In genomic region chr2:105081006-105081701, GRCh38 we compare ENCODE assay signal across 15 cellular contexts. TPM values are rescaled to one million over a fixed set of nuclear protein-coding genes. Genes with fewer than 3 reads are reported as not detected.
A peak's percentile ranks its signal among the peaks of the same experiment; 100 is the strongest.
DNase-seq lines count a peak whose midpoint lies in the region; ATAC-seq and TF ChIP-seq lines count a peak whose summit lies in the region.
"Had no signal": no experiment of that assay in that cellular context is flagged by ENCODE, and none has a peak within 500 bp of the region (broad histone marks: within the 10 kb centered on the region; RNA-seq: fewer than 3 reads in every experiment).

No MANE protein-coding gene starts in this region.

- H3K4me1 Mint-ChIP-seq in progenitor cell of endocrine pancreas (ENCODE audit: low read depth), result peaks cover 12% of the 10 kb centered on the region
- H3K4me1 Mint-ChIP-seq: activated naive CD4-positive, alpha-beta T cell treated with anti-CD3 and anti-CD28 coated beads, Interleukin-2, amount 10 ng/mL, durations not matched to agents 7 days and 5 days had no signal

- TF ChIP-seq CTCF in astrocyte of the cerebellum (IDR thresholded peaks at IDR 0.05; ENCODE audit: low read depth, low read length, missing control alignments) (no peak), progenitor cell of endocrine pancreas (IDR thresholded peaks at IDR 0.05; ENCODE audit: unreplicated experiment) (peak; percentile 26)

- in situ Hi-C loops in astrocyte of the cerebellum (cut with HindIII; ENCODE audit: low sequenced_read_pairs), result no loop called here

- POLR2A ChIA-PET in HEK293T (lab: Yijun Ruan, JAX), result no interaction called here

- no peak for ATAC-seq in GM21723 (IDR thresholded peaks at IDR 0.05; ENCODE audit: unreplicated experiment)
- ATAC-seq: right lobe of liver had no signal

- no peaks in the 10 kb centered on the region for H3K27me3 Mint-ChIP-seq in progenitor cell of endocrine pancreas
- H3K27me3 Mint-ChIP-seq: activated naive CD4-positive, alpha-beta T cell treated with anti-CD3 and anti-CD28 coated beads, Interleukin-2, amount 10 ng/mL, durations not matched to agents 7 days and 5 days; stimulated activated naive CD8-positive, alpha-beta T cell treated with anti-CD3 and anti-CD28 coated beads, Interleukin-15, Interleukin-2, amounts not matched to agents 100 ng/mL and 50 ng/mL, for 24 hours had no signal

- no peaks in the 10 kb centered on the region for H3K36me3 Mint-ChIP-seq in progenitor cell of endocrine pancreas (ENCODE audit: insufficient read depth)

- peak; percentile 54 for DNase-seq in HEK293T (ENCODE audit: extremely low spot score)
- DNase-seq in astrocyte of the cerebellum (ENCODE audit: low read depth), result peak; percentile 32
- peak; percentile 16 for DNase-seq in hepatic stellate cell (ENCODE audit: low spot score)
- DNase-seq in progenitor cell of endocrine pancreas (ENCODE audit: low spot score, unreplicated experiment), result no peak
- no peak for DNase-seq in activated effector memory CD4-positive, alpha-beta T cell treated with anti-CD3 and anti-CD28 coated beads, Interleukin-2, amount 50 U/mL, for 16 hours
- DNase-seq in Kasumi-1 (lab: John Stamatoyannopoulos, UW), result no peak
- DNase-seq in mesenteric fat pad (ENCODE audit: low spot score), result no peak
- DNase-seq: activated naive CD4-positive, alpha-beta T cell treated with anti-CD3 and anti-CD28 coated beads, Interleukin-2, amount 10 ng/mL, durations not matched to agents 7 days and 5 days; cortex of kidney; NCI-H2029; right lobe of liver had no signal

- no peaks in the 10 kb centered on the region for H3K9me3 Mint-ChIP-seq in progenitor cell of endocrine pancreas (ENCODE audit: low read depth)
- H3K9me3 Mint-ChIP-seq: activated naive CD4-positive, alpha-beta T cell treated with anti-CD3 and anti-CD28 coated beads, Interleukin-2, amount 10 ng/mL, durations not matched to agents 7 days and 5 days; stimulated activated naive CD8-positive, alpha-beta T cell treated with anti-CD3 and anti-CD28 coated beads, Interleukin-15, Interleukin-2, amounts not matched to agents 100 ng/mL and 50 ng/mL, for 24 hours had no signal

- peak overlapping the region; percentile 46 for H3K27ac Mint-ChIP-seq in progenitor cell of endocrine pancreas
- H3K27ac Mint-ChIP-seq: activated naive CD4-positive, alpha-beta T cell treated with anti-CD3 and anti-CD28 coated beads, Interleukin-2, amount 10 ng/mL, durations not matched to agents 7 days and 5 days; stimulated activated naive CD8-positive, alpha-beta T cell treated with anti-CD3 and anti-CD28 coated beads, Interleukin-15, Interleukin-2, amounts not matched to agents 100 ng/mL and 50 ng/mL, for 24 hours had no signal

- CTCF ChIA-PET in HEK293T (lab: Yijun Ruan, JAX), result no interaction called here

- H3K4me3 Mint-ChIP-seq in progenitor cell of endocrine pancreas (ENCODE audit: low read depth), result no peak overlapping the region
- H3K4me3 Mint-ChIP-seq: activated naive CD4-positive, alpha-beta T cell treated with anti-CD3 and anti-CD28 coated beads, Interleukin-2, amount 10 ng/mL, durations not matched to agents 7 days and 5 days; stimulated activated naive CD8-positive, alpha-beta T cell treated with anti-CD3 and anti-CD28 coated beads, Interleukin-15, Interleukin-2, amounts not matched to agents 100 ng/mL and 50 ng/mL, for 24 hours had no signal

- H3K4me3 ChIP-seq in astrocyte of the cerebellum (ENCODE audit: low read depth, low read length), result peak overlapping the region; percentile 2
- H3K4me3 ChIP-seq: BLaER1 treated with 17β-estradiol and CSF1 and Interleukin-3, amounts not matched to agents 10 nM and 100 nM; right lobe of liver; SJSA1 had no signal

TF ChIP-seq in HEK293T, 16 proteins besides CTCF, POLR2A, EP300 and RAD21:
- TF ChIP-seq LEF1 (IDR thresholded peaks at IDR 0.05; ENCODE audit: borderline replicate concordance) (no peak), FOXM1 (IDR thresholded peaks at IDR 0.05; ENCODE audit: borderline replicate concordance) (no peak), SP1 (IDR thresholded peaks at IDR 0.05) (no peak), ARNT (IDR thresholded peaks at IDR 0.05) (no peak), FOXK2 (IDR thresholded peaks at IDR 0.05) (no peak), TARDBP (IDR thresholded peaks at IDR 0.05) (no peak), L3MBTL2 (conservative IDR thresholded peaks at IDR 0.05) (no peak), ZNF384 (IDR thresholded peaks at IDR 0.05) (no peak), SUZ12 (IDR thresholded peaks at IDR 0.05) (no peak), PKNOX1 (IDR thresholded peaks at IDR 0.05) (no peak), BHLHE40 (IDR thresholded peaks at IDR 0.05; ENCODE audit: borderline replicate concordance) (no peak), CTBP1 (IDR thresholded peaks at IDR 0.05; ENCODE audit: borderline replicate concordance) (no peak), HDGF (IDR thresholded peaks at IDR 0.05; ENCODE audit: borderline replicate concordance) (no peak), FOXA1 (IDR thresholded peaks at IDR 0.05) (no peak), ELF4 (IDR thresholded peaks at IDR 0.05) (no peak), NFRKB (IDR thresholded peaks at IDR 0.05) (no peak)

RNA-seq across cellular contexts. Expression of gene MRPS9, which starts 43.3 kb away (rescaled TPM):
- total RNA-seq in progenitor cell of endocrine pancreas (42.3 and 42.8 TPM in 2 replicates), mesenteric fat pad (13.8 TPM)

Comparison
In these comparisons a context has a peak if more than half of its experiments do, and no peak if none do; other contexts are left out.
1. DNase-seq: peak in HEK293T (single experiment), astrocyte of the cerebellum (single experiment) and hepatic stellate cell (single experiment); none in progenitor cell of endocrine pancreas (single experiment), activated effector memory CD4-positive, alpha-beta T cell treated with anti-CD3 and anti-CD28 coated beads, Interleukin-2, amount 50 U/mL, for 16 hours (single experiment), Kasumi-1 (0 of 2) and mesenteric fat pad (single experiment).